1 cellular context compared by ENCODE assay signal in genomic region chr10:80157561-80157960, GRCh38.
TF ChIP-seq lines count a peak whose summit lies in the region.

No MANE protein-coding gene starts in this region.

TF ChIP-seq in IMR-90, 13 proteins besides CTCF, POLR2A, EP300 and RAD21 (continued from another document):
- TF ChIP-seq CHD1 (IDR thresholded peaks at IDR 0.05; ENCODE audit: low read depth, low read length) = no peak
- TF ChIP-seq NFE2L2 (IDR thresholded peaks at IDR 0.05; ENCODE audit: low read depth, low read length) = no peak
- TF ChIP-seq BHLHE40 (IDR thresholded peaks at IDR 0.05; ENCODE audit: low read depth, low read length) = no peak
- TF ChIP-seq FOS (IDR thresholded peaks at IDR 0.05; ENCODE audit: low read depth, low read length) = no peak
- TF ChIP-seq ELK1 (IDR thresholded peaks at IDR 0.05; ENCODE audit: borderline replicate concordance, low read depth, low read length) = no peak
- TF ChIP-seq MAZ (IDR thresholded peaks at IDR 0.05; ENCODE audit: borderline replicate concordance, low read depth, low read length) = no peak
- no peak for TF ChIP-seq MXI1 (IDR thresholded peaks at IDR 0.05; ENCODE audit: borderline replicate concordance, low read depth, low read length)
- no peak for TF ChIP-seq CEBPB (IDR thresholded peaks at IDR 0.05; ENCODE audit: low read depth, low read length)
- TF ChIP-seq MAFK (IDR thresholded peaks at IDR 0.05; ENCODE audit: low read depth, low read length) = no peak
- no peak for TF ChIP-seq USF2 (IDR thresholded peaks at IDR 0.05; ENCODE audit: low read depth, low read length)
